In the genomic region with DNA sequence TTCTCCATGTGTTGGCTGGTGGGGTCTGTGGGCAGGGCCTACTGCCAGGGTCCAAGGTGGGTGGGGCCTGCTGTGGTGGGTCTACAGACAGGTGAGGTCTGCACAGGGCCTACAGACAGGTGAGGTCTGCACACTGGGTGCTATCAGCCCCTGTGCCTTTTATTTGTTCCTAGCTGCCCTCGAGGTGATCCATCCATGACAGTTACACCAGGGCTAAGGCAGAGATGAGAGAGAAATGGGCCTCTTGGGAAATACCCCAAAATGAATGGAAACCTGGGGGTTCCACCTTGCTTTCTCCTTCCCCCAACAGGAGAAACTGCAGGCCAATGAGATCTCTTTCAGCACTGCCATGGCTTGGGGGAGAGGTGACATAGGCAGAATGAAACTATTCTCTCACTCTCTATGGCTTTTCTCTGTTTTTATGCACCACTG, we compare ENCODE assay signal across 12 cellular contexts.
DNase-seq lines count a peak whose midpoint lies in the region; ATAC-seq lines count a peak whose summit lies in the region.
"Had no signal": no experiment of that assay in that cellular context is flagged by ENCODE, and none has a peak within 500 bp of the region (broad histone marks: within the 10 kb centered on the region; RNA-seq: fewer than 3 reads in every experiment).

No MANE protein-coding gene starts in this region.

- peak; percentile 78 for ATAC-seq in GM18499 (IDR thresholded peaks at IDR 0.05; ENCODE audit: insufficient read depth, unreplicated experiment)
- peak; percentile 64 for ATAC-seq in GM19452 (IDR thresholded peaks at IDR 0.05; ENCODE audit: unreplicated experiment)
- ATAC-seq in HG02870 (IDR thresholded peaks at IDR 0.05; ENCODE audit: unreplicated experiment), result peak; percentile 86

- DNase-seq in islet precursor cell, result peak; percentile 29
- DNase-seq in NCI-H187 treated with DMSO at 0.1 percent for 48 hours (lab: John Stamatoyannopoulos, UW), result no peak
- DNase-seq in NCI-H526 (lab: John Stamatoyannopoulos, UW), result no peak
- no peak for DNase-seq in SIG-M5 treated with dmso at 0.1 percent for 504 hours (lab: John Stamatoyannopoulos, UW; ENCODE audit: unreplicated experiment)
- DNase-seq in NCI-H748 (lab: John Stamatoyannopoulos, UW; ENCODE audit: unreplicated experiment), result no peak
- DNase-seq: activated CD4-positive, alpha-beta T cell treated with anti-CD3 and anti-CD28 coated beads for 1 hour; mesendoderm; NCI-H2029; stimulated activated CD4-positive, alpha-beta T cell treated with anti-CD3 and anti-CD28 coated beads, Interleukin-2, amount 100 ng/mL, for 24 hours had no signal
